In genomic region chr17:82608816-82609215, GRCh38 we compare ENCODE assay signal across 18 cellular contexts.
"Had no signal": no experiment of that assay in that cellular context is flagged by ENCODE, and none has a peak within 500 bp of the region (broad histone marks: within the 10 kb centered on the region; RNA-seq: fewer than 3 reads in every experiment).

No MANE protein-coding gene starts in this region.

- H3K27ac ChIP-seq: gastroesophageal sphincter, neutrophil had no signal

- H3K4me2 ChIP-seq: SK-N-SH had no signal

- H3K27ac Mint-ChIP-seq: memory B cell had no signal

- H3K27me3 Mint-ChIP-seq: memory B cell; naive thymus-derived CD4-positive, alpha-beta T cell; T-cell had no signal

- H3K4me3 ChIP-seq: gastroesophageal sphincter, left ventricle myocardium inferior, mucosa of descending colon had no signal

- H3K9me3 Mint-ChIP-seq: activated naive CD4-positive, alpha-beta T cell treated with anti-CD3 and anti-CD28 coated beads, Interleukin-2, amount 50 U/mL, for 72 hours; memory B cell; T-cell had no signal

- H3K27me3 ChIP-seq: gastroesophageal sphincter, neutrophil had no signal

- H3K9me3 ChIP-seq: gastroesophageal sphincter, left ventricle myocardium inferior, mucosa of descending colon, neutrophil, SK-N-SH had no signal

- H3K4me3 Mint-ChIP-seq: memory B cell; naive thymus-derived CD4-positive, alpha-beta T cell; T-cell had no signal

- H3K9ac ChIP-seq: SK-N-SH had no signal

- FAIRE-seq: keratinocyte had no signal

- DNase-seq: activated CD4-positive, alpha-beta T cell treated with anti-CD3 and anti-CD28 coated beads, Interleukin-2, amount 50 U/mL, for 1 hour; amygdala; dermis blood vessel endothelial cell; erythroblast; left ventricle myocardium inferior; mucosa of descending colon; naive thymus-derived CD4-positive, alpha-beta T cell; posterior cingulate gyrus; SK-N-SH; stimulated activated CD4-positive, alpha-beta T cell treated with anti-CD3 and anti-CD28 coated beads, Interleukin-4, amount 100 ng/mL, for 1 hour; stimulated activated naive CD4-positive, alpha-beta T cell; T-cell; trophoblast cell had no signal

- ATAC-seq: activated naive CD4-positive, alpha-beta T cell treated with anti-CD3 and anti-CD28 coated beads, Interleukin-2, amount 50 U/mL, for 72 hours; gastroesophageal sphincter; mucosa of descending colon; naive thymus-derived CD4-positive, alpha-beta T cell; T-cell had no signal
